In the genomic region with DNA sequence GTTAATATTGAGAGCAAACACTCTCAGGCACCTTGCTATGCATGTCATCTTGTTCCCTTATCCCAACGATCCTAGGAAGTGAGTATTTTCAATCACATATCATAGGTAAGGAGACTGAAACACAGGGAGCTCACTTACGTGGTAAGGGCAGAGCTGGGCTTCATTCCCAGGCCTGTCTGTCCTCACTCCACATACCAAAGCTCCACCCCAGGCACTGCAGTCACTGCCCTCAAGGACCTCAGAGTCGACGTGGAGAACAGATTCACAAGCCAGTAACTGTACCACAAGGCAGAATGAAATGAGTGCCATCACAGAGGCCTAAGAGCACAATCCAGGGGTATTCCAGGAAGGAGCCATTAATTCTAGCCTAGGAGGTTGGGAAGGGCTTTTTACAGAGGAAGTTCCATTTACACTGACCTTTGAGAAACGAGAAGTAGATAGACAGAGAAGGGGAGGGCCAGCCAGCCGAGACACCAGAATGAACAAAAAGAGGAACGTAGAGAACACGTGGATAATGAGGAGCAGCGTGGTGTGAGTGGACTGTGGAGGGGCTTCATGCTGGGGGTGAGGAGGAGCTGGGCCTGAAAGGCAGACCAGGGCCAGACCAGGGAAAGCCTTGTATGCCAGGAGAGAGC, we compare ENCODE assay signal across 18 cellular contexts. TPM values are rescaled to one million over a fixed set of nuclear protein-coding genes. Genes with fewer than 3 reads are reported as not detected.
DNase-seq lines count a peak whose midpoint lies in the region; ATAC-seq and TF ChIP-seq lines count a peak whose summit lies in the region.
"Had no signal": no experiment of that assay in that cellular context is flagged by ENCODE, and none has a peak within 500 bp of the region (broad histone marks: within the 10 kb centered on the region; RNA-seq: fewer than 3 reads in every experiment).

No MANE protein-coding gene starts in this region.

- peak; percentile 91 for DNase-seq in KBM-7
- peak; percentile 68 for DNase-seq in SKM-1 (lab: John Stamatoyannopoulos, UW; ENCODE audit: unreplicated experiment)
- no peak for DNase-seq in right cardiac atrium
- DNase-seq in pons (ENCODE audit: low spot score) = peak; percentile 72
- no peak for DNase-seq in endodermal cell
- no peak for DNase-seq in NCI-H1694 treated with DMSO at 0.1 percent for 48 hours (lab: John Stamatoyannopoulos, UW)
- DNase-seq: activated CD4-positive, alpha-beta memory T cell treated with anti-CD3 and anti-CD28 coated beads for 36 hours; EL; mammary epithelial cell; NCI-H524 had no signal

- peaks cover 9% of the 10 kb centered on the region for H3K36me3 Mint-ChIP-seq in endodermal cell (ENCODE audit: low read depth)
- H3K36me3 Mint-ChIP-seq: activated CD4-positive, alpha-beta memory T cell treated with anti-CD3 and anti-CD28 coated beads for 36 hours had no signal

- no peaks in the 10 kb centered on the region for H3K36me3 ChIP-seq in endodermal cell (ENCODE audit: control insufficient read depth, insufficient read depth, low read length)

- H3K4me1 Mint-ChIP-seq in endodermal cell = peaks cover 30% of the 10 kb centered on the region
- H3K4me1 Mint-ChIP-seq: activated T-helper 17 cell treated with anti-CD3 and anti-CD28 coated beads, Interleukin-2, amount 50 U/mL, for 72 hours had no signal

- no peaks in the 10 kb centered on the region for H3K27me3 Mint-ChIP-seq in endodermal cell (ENCODE audit: insufficient read depth)

- no peak overlapping the region for H3K27ac Mint-ChIP-seq in endodermal cell
- H3K27ac Mint-ChIP-seq: activated CD4-positive, alpha-beta memory T cell treated with anti-CD3 and anti-CD28 coated beads for 36 hours; activated T-helper 17 cell treated with anti-CD3 and anti-CD28 coated beads, Interleukin-2, amount 50 U/mL, for 72 hours; T-helper 2 cell treated with Interferon-gamma antibody and Interleukin-4, amounts not matched to agents 5 μg/mL and 100 μg/mL, for 36 hours had no signal

- intact Hi-C loops in right cardiac atrium (cut with DNase I) = no loop called here

- H3K4me1 ChIP-seq in right cardiac atrium (ENCODE audit: control insufficient read depth, insufficient read depth, low read length) (no peaks in the 10 kb centered on the region), endodermal cell (ENCODE audit: control insufficient read depth, insufficient read depth, low read length) (no peaks in the 10 kb centered on the region)

- H3K27me3 ChIP-seq in right cardiac atrium (ENCODE audit: control insufficient read depth, insufficient read depth) (no peaks in the 10 kb centered on the region), endodermal cell (ENCODE audit: control insufficient read depth, insufficient read depth, low read length, poor library complexity, severe bottlenecking) (no peaks in the 10 kb centered on the region)

- H3K9ac ChIP-seq in endodermal cell (ENCODE audit: extremely low read depth, low read length, poor library complexity, severe bottlenecking) = no peak overlapping the region

- ATAC-seq in right cardiac atrium (peak; percentile 51 to 66), GM19463 (IDR thresholded peaks at IDR 0.05; ENCODE audit: unreplicated experiment) (no peak), HG02840 (IDR thresholded peaks at IDR 0.05; ENCODE audit: low FRiP score, unreplicated experiment) (no peak)
- ATAC-seq: activated T-helper 17 cell treated with anti-CD3 and anti-CD28 coated beads, Interleukin-2, amount 50 U/mL, for 72 hours had no signal

- in situ Hi-C loops in KBM-7 (cut with MboI; ENCODE audit: low pct_unique_long_range_greater_than_20kb, low sequenced_read_pairs) = no loop called here

- no peak overlapping the region for H3K27ac ChIP-seq in right cardiac atrium (ENCODE audit: low read length)
- H3K27ac ChIP-seq in endodermal cell (ENCODE audit: low read depth, low read length) = no peak overlapping the region

- WGBS in right cardiac atrium = 63% methylated on average over 9 of the region's 9 CpGs
- WGBS in endodermal cell (ENCODE audit: insufficient coverage in 1 of 2, insufficient read length in 1 of 2), 2 experiments = 86 to 93% methylated on average over 8 to 9 of the region's 9 CpGs

- H3K4me3 Mint-ChIP-seq in endodermal cell = no peak overlapping the region
- H3K4me3 Mint-ChIP-seq: activated CD4-positive, alpha-beta memory T cell treated with anti-CD3 and anti-CD28 coated beads for 36 hours; activated T-helper 17 cell treated with anti-CD3 and anti-CD28 coated beads, Interleukin-2, amount 50 U/mL, for 72 hours; IgD-negative memory B cell; T-helper 2 cell treated with Interferon-gamma antibody and Interleukin-4, amounts not matched to agents 5 μg/mL and 100 μg/mL, for 36 hours had no signal

- no peak overlapping the region for H3K4me3 ChIP-seq in right cardiac atrium (ENCODE audit: low read length)
- H3K4me3 ChIP-seq in endodermal cell (ENCODE audit: low read length) = no peak overlapping the region

- H3K9me3 ChIP-seq in right cardiac atrium (ENCODE audit: control insufficient read depth, low read length) (no peaks in the 10 kb centered on the region), endodermal cell (ENCODE audit: control insufficient read depth, low read length) (peaks cover 24% of the 10 kb centered on the region)

- TF ChIP-seq CTCF in endodermal cell (conservative IDR thresholded peaks at IDR 0.05) = no peak

- H3K9me3 Mint-ChIP-seq in endodermal cell = peaks cover 23% of the 10 kb centered on the region
- H3K9me3 Mint-ChIP-seq: activated T-helper 17 cell treated with anti-CD3 and anti-CD28 coated beads, Interleukin-2, amount 50 U/mL, for 72 hours had no signal

RNA-seq across cellular contexts. Expression of a gene that starts 48.6 kb away (rescaled TPM):
- total RNA-seq in right cardiac atrium (not detected), endodermal cell (1 to 10 TPM in 1 of 2 donors, under 1 TPM in 1; 0.62 to 1.0 TPM)
- polyA plus RNA-seq in right cardiac atrium = not detected
- polyA plus RNA-seq in endodermal cell (2013, experiment 1 of 2) = 0.43 TPM
- polyA plus RNA-seq in endodermal cell (2013, experiment 2 of 2) = 0.33 TPM
- total RNA-seq: activated CD4-positive, alpha-beta memory T cell treated with anti-CD3 and anti-CD28 coated beads for 36 hours; activated T-helper 17 cell treated with anti-CD3 and anti-CD28 coated beads, Interleukin-2, amount 50 U/mL, for 72 hours; aorta; dermis microvascular lymphatic vessel endothelial cell; posterior vena cava had no signal
- polyA plus RNA-seq: aorta, IgD-negative memory B cell, mammary epithelial cell had no signal

Comparison
In these comparisons a context has a peak if more than half of its experiments do, and no peak if none do; other contexts are left out.
1. DNase-seq: peak in KBM-7 (single experiment), SKM-1 (single experiment) and pons (single experiment); none in right cardiac atrium (0 of 3), endodermal cell (single experiment) and NCI-H1694 treated with DMSO at 0.1 percent for 48 hours (single experiment).
2. ATAC-seq: peak in right cardiac atrium (2 of 2); none in GM19463 (single experiment) and HG02840 (single experiment).